In the genomic region with DNA sequence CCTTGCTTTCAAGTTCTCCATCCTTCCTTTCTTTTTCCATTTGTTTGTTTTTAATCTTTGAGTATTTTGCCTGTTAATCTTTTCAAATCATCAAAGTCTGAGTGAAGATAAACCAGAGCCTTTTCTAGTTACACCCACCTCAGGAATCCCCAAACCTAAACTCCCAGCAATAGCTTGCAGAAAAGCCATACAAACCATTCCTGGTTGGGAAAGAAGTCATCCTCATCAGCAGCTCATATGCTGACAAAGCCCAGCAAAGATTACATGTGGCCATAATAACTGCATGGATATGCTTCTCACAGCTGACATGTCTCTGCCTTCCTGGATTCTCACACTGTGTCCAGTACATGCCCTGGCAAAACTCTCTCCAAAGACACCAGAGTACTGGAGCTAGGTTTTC, we compare ENCODE assay signal across 1 cellular context.
TF ChIP-seq lines count a peak whose summit lies in the region.

No MANE protein-coding gene starts in this region.

TF ChIP-seq in HEK293, 187 proteins besides CTCF, POLR2A, EP300 and RAD21 (continued from another document):
- TF ChIP-seq, protein P1, sequence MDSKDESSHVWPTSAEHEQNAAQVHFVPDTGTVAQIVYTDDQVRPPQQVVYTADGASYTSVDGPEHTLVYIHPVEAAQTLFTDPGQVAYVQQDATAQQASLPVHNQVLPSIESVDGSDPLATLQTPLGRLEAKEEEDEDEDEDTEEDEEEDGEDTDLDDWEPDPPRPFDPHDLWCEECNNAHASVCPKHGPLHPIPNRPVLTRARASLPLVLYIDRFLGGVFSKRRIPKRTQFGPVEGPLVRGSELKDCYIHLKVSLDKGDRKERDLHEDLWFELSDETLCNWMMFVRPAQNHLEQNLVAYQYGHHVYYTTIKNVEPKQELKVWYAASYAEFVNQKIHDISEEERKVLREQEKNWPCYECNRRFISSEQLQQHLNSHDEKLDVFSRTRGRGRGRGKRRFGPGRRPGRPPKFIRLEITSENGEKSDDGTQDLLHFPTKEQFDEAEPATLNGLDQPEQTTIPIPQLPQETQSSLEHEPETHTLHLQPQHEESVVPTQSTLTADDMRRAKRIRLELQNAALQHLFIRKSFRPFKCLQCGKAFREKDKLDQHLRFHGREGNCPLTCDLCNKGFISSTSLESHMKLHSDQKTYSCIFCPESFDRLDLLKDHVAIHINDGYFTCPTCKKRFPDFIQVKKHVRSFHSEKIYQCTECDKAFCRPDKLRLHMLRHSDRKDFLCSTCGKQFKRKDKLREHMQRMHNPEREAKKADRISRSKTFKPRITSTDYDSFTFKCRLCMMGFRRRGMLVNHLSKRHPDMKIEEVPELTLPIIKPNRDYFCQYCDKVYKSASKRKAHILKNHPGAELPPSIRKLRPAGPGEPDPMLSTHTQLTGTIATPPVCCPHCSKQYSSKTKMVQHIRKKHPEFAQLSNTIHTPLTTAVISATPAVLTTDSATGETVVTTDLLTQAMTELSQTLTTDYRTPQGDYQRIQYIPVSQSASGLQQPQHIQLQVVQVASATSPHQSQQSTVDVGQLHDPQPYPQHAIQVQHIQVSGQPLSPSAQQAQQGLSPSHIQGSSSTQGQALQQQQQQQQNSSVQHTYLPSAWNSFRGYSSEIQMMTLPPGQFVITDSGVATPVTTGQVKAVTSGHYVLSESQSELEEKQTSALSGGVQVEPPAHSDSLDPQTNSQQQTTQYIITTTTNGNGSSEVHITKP (tag by site-specific recombination; IDR thresholded peaks at IDR 0.05) = peak; percentile 21; the same call in 1 of the 2 replicates
- no peak for TF ChIP-seq ZNF660 (tag by site-specific recombination; IDR thresholded peaks at IDR 0.05)
